In genomic region chr1:16893796-16894195, GRCh38 we compare ENCODE assay signal across 2 cellular contexts. TPM values are rescaled to one million over a fixed set of nuclear protein-coding genes. Genes with fewer than 3 reads are reported as not detected.
"Had no signal": no experiment of that assay in that cellular context is flagged by ENCODE, and none has a peak within 500 bp of the region (broad histone marks: within the 10 kb centered on the region; RNA-seq: fewer than 3 reads in every experiment).

No MANE protein-coding gene starts in this region.

RNA-seq across cellular contexts. Expression of gene RNU1-2, which starts 2.0 kb away (rescaled TPM):
- total RNA-seq: HT1080 had no signal
- polyA plus RNA-seq: IMR-90 had no signal
